ENCODE assay signal across 8 cellular contexts in genomic region chr15:40108061-40108854, GRCh38. TPM values are rescaled to one million over a fixed set of nuclear protein-coding genes. Genes with fewer than 3 reads are reported as not detected.
A peak's percentile ranks its signal among the peaks of the same experiment; 100 is the strongest.
DNase-seq lines count a peak whose midpoint lies in the region; ATAC-seq and TF ChIP-seq lines count a peak whose summit lies in the region.

No MANE protein-coding gene starts in this region.

- TF ChIP-seq CTCF in MCF 10A (IDR thresholded peaks at IDR 0.05; ENCODE audit: unreplicated experiment) = no peak

- H3K4me3 Mint-ChIP-seq in activated CD8-positive, alpha-beta memory T cell treated with anti-CD3 and anti-CD28 coated beads, Interleukin-2, amount 10 ng/mL, durations not matched to agents 7 days and 5 days = peak overlapping the region; percentile 82
- peak overlapping the region; percentile 89 for H3K4me3 Mint-ChIP-seq in MCF 10A (ENCODE audit: unreplicated experiment)
- peak overlapping the region; percentile 80 to 96 for H3K4me3 Mint-ChIP-seq in stimulated activated naive B cell treated with anti-CD40 and anti-IgM and Interleukin-4, amounts not matched to agents 10 μg/mL and 1 μg/mL and 100 μg/mL, for 72 hours

- no peaks in the 10 kb centered on the region for H3K36me3 ChIP-seq in MG63

- H3K27me3 ChIP-seq in MG63 = no peaks in the 10 kb centered on the region

- no peak overlapping the region for H3K27ac Mint-ChIP-seq in activated CD8-positive, alpha-beta memory T cell treated with anti-CD3 and anti-CD28 coated beads, Interleukin-2, amount 10 ng/mL, durations not matched to agents 7 days and 5 days
- peak overlapping the region; percentile 46 for H3K27ac Mint-ChIP-seq in MCF 10A (ENCODE audit: low read depth, unreplicated experiment)
- H3K27ac Mint-ChIP-seq in stimulated activated naive B cell treated with anti-CD40 and anti-IgM and Interleukin-4, amounts not matched to agents 10 μg/mL and 1 μg/mL and 100 μg/mL, for 72 hours = peak overlapping the region; percentile 93

- H3K4me3 ChIP-seq in MG63 = peak overlapping the region; percentile 44

- H3K27me3 Mint-ChIP-seq in activated CD8-positive, alpha-beta memory T cell treated with anti-CD3 and anti-CD28 coated beads, Interleukin-2, amount 10 ng/mL, durations not matched to agents 7 days and 5 days = peaks cover 28% of the 10 kb centered on the region
- no peaks in the 10 kb centered on the region for H3K27me3 Mint-ChIP-seq in MCF 10A (ENCODE audit: insufficient read depth, unreplicated experiment)
- no peaks in the 10 kb centered on the region for H3K27me3 Mint-ChIP-seq in stimulated activated naive B cell treated with anti-CD40 and anti-IgM and Interleukin-4, amounts not matched to agents 10 μg/mL and 1 μg/mL and 100 μg/mL, for 72 hours

- CTCF ChIA-PET in activated CD8-positive, alpha-beta memory T cell treated with anti-CD3 and anti-CD28 coated beads, Interleukin-2, amount 10 ng/mL, durations not matched to agents 7 days and 5 days (lab: Charles Lee) = interaction anchor here (1.2 to 22.2 kb wide), 6 partner anchors 7 to 169 kb away, joined by 3 to 324 read pairs (median 58); partner anchors contain the start of gene SRP14
- CTCF ChIA-PET in MCF 10A (lab: Yijun Ruan, JAX) = interaction anchor here (0.6 to 12.9 kb wide), 9 partner anchors 8 to 190 kb away, joined by 3 to 125 read pairs (median 4); partner anchors contain the start of gene SRP14

- POLR2A ChIA-PET in MCF 10A (lab: Yijun Ruan, JAX) = interaction anchor here (0.7 to 2.8 kb wide), 14 partner anchors 9 to 678 kb away, joined by 3 to 16 read pairs (median 4); partner anchors contain the start of gene BUB1B

- no TSS peak for BruUV-seq in MCF 10A (replicated peaks; lab: Mats Ljungman, UMichigan)

- ATAC-seq in activated CD8-positive, alpha-beta memory T cell treated with anti-CD3 and anti-CD28 coated beads, Interleukin-2, amount 10 ng/mL, durations not matched to agents 7 days and 5 days = peak; percentile 8
- peak; percentile 4 to 11 for ATAC-seq in stimulated activated naive B cell treated with anti-CD40 and anti-IgM and Interleukin-4, amounts not matched to agents 10 μg/mL and 1 μg/mL and 100 μg/mL, for 72 hours (replicated peaks)

- H3K4me1 Mint-ChIP-seq in activated CD8-positive, alpha-beta memory T cell treated with anti-CD3 and anti-CD28 coated beads, Interleukin-2, amount 10 ng/mL, durations not matched to agents 7 days and 5 days = peaks cover 46% of the 10 kb centered on the region
- H3K4me1 Mint-ChIP-seq in MCF 10A (ENCODE audit: insufficient read depth, unreplicated experiment) = peaks cover 44% of the 10 kb centered on the region
- peaks cover 53 to 61% of the 10 kb centered on the region in 2 donors for H3K4me1 Mint-ChIP-seq in stimulated activated naive B cell treated with anti-CD40 and anti-IgM and Interleukin-4, amounts not matched to agents 10 μg/mL and 1 μg/mL and 100 μg/mL, for 72 hours

- H3K9me3 ChIP-seq in MG63 = no peaks in the 10 kb centered on the region

- intact Hi-C loops in MCF 10A (cut with micrococcal nuclease) = loop anchor here (10.0 kb wide), 2 partner anchors 87 to 167 kb away; no protein-coding TSS in a partner anchor

- H3K9me3 Mint-ChIP-seq in activated CD8-positive, alpha-beta memory T cell treated with anti-CD3 and anti-CD28 coated beads, Interleukin-2, amount 10 ng/mL, durations not matched to agents 7 days and 5 days (ENCODE audit: low read depth) = no peaks in the 10 kb centered on the region
- no peaks in the 10 kb centered on the region for H3K9me3 Mint-ChIP-seq in MCF 10A (ENCODE audit: unreplicated experiment)
- H3K9me3 Mint-ChIP-seq in stimulated activated naive B cell treated with anti-CD40 and anti-IgM and Interleukin-4, amounts not matched to agents 10 μg/mL and 1 μg/mL and 100 μg/mL, for 72 hours = no peaks in the 10 kb centered on the region

- no peak for DNase-seq in activated CD8-positive, alpha-beta memory T cell treated with anti-CD3 and anti-CD28 coated beads, Interleukin-2, amount 10 ng/mL, durations not matched to agents 7 days and 5 days
- DNase-seq in activated CD8-positive, alpha-beta memory T cell treated with anti-CD3 and anti-CD28 coated beads, Interleukin-2, amount 50 U/mL, for 4 hours = no peak
- DNase-seq in MG63 = peak; percentile 74
- no peak for DNase-seq in MCF 10A (ENCODE audit: unreplicated experiment)
- peak; percentile 23 for DNase-seq in kidney glomerular epithelial cell (lab: John Stamatoyannopoulos, UW)
- DNase-seq in stimulated activated naive B cell treated with anti-CD40 and anti-IgM and Interleukin-4, amounts not matched to agents 10 μg/mL and 1 μg/mL and 100 μg/mL, for 72 hours = peak; percentile 38
- no peak for DNase-seq in COLO829 (ENCODE audit: low spot score)
- no peak for DNase-seq in GOT3 (lab: John Stamatoyannopoulos, UW)

- no peaks in the 10 kb centered on the region for H3K36me3 Mint-ChIP-seq in activated CD8-positive, alpha-beta memory T cell treated with anti-CD3 and anti-CD28 coated beads, Interleukin-2, amount 10 ng/mL, durations not matched to agents 7 days and 5 days
- no peaks in the 10 kb centered on the region for H3K36me3 Mint-ChIP-seq in MCF 10A (ENCODE audit: insufficient read depth, unreplicated experiment)
- H3K36me3 Mint-ChIP-seq in stimulated activated naive B cell treated with anti-CD40 and anti-IgM and Interleukin-4, amounts not matched to agents 10 μg/mL and 1 μg/mL and 100 μg/mL, for 72 hours = peaks cover 25 to 26% of the 10 kb centered on the region in 2 donors

RNA-seq across cellular contexts. Expression of gene BMF, which starts 0.4 kb away (rescaled TPM):
- total RNA-seq in activated CD8-positive, alpha-beta memory T cell treated with anti-CD3 and anti-CD28 coated beads, Interleukin-2, amount 10 ng/mL, durations not matched to agents 7 days and 5 days = 10 to 100 TPM in 1 of 2 experiments, 1 to 10 TPM in 1; 3.6 to 13.0 TPM
- total RNA-seq in MG63 (2014; rRNA removed; shearing (Covaris generic); ENCODE audit: low replicate concordance) = 0.20 TPM in 1 of 2 replicates, not detected in the other
- 0.17 TPM in 1 of 2 replicates, not detected in the other for total RNA-seq in MCF 10A (2022)

RNA-seq across cellular contexts. Expression of gene BUB1B, which starts 52.6 kb away (rescaled TPM):
- 100 to 1,000 TPM in 1 of 2 experiments, 10 to 100 TPM in 1; 89.5 to 107 TPM for total RNA-seq in activated CD8-positive, alpha-beta memory T cell treated with anti-CD3 and anti-CD28 coated beads, Interleukin-2, amount 10 ng/mL, durations not matched to agents 7 days and 5 days
- total RNA-seq in MG63 (2014; rRNA removed; shearing (Covaris generic); ENCODE audit: low replicate concordance) = 49.2 and 55.0 TPM in 2 replicates
- 24.4 and 30.9 TPM in 2 replicates for total RNA-seq in MCF 10A (2022)

Comparison
In these comparisons a context has a peak if more than half of its experiments do, and no peak if none do; other contexts are left out.
1. DNase-seq: peak in MG63 (single experiment), kidney glomerular epithelial cell (single experiment) and stimulated activated naive B cell treated with anti-CD40 and anti-IgM and Interleukin-4, amounts not matched to agents 10 μg/mL and 1 μg/mL and 100 μg/mL, for 72 hours (single experiment); none in activated CD8-positive, alpha-beta memory T cell treated with anti-CD3 and anti-CD28 coated beads, Interleukin-2, amount 10 ng/mL, durations not matched to agents 7 days and 5 days (single experiment), activated CD8-positive, alpha-beta memory T cell treated with anti-CD3 and anti-CD28 coated beads, Interleukin-2, amount 50 U/mL, for 4 hours (single experiment), MCF 10A (single experiment), COLO829 (single experiment) and GOT3 (single experiment).
2. Peak in every context shown above with its lines, with median percentiles within 50 percentile points of each other: H3K4me3 Mint-ChIP-seq.